29 cellular contexts compared by ENCODE assay signal in genomic region chr13:80684525-80685017, GRCh38.
"Had no signal": no experiment of that assay in that cellular context is flagged by ENCODE, and none has a peak within 500 bp of the region (broad histone marks: within the 10 kb centered on the region; RNA-seq: fewer than 3 reads in every experiment).

No MANE protein-coding gene starts in this region.

- H3K4me3 ChIP-seq: adrenal gland, heart left ventricle, left lung, lung, right lobe of liver, skin epidermis, uterus had no signal

- H3K4me1 ChIP-seq: adrenal gland, left lung, right lobe of liver, uterus had no signal

- H3K4me1 Mint-ChIP-seq: activated naive CD8-positive, alpha-beta T cell treated with anti-CD3 and anti-CD28 coated beads for 36 hours; stimulated activated naive CD8-positive, alpha-beta T cell treated with anti-CD3 and anti-CD28 coated beads, Interleukin-15, amount 100 ng/mL, for 72 hours had no signal

- H3K9me3 ChIP-seq: adrenal gland, right lobe of liver, uterus had no signal

- H3K27ac Mint-ChIP-seq: activated naive CD4-positive, alpha-beta T cell treated with anti-CD3 and anti-CD28 coated beads for 36 hours; activated naive CD8-positive, alpha-beta T cell treated with anti-CD3 and anti-CD28 coated beads for 36 hours; activated T-cell treated with anti-CD3 and anti-CD28 coated beads, Interleukin-2, amount 50 U/mL, for 72 hours; nephron progenitor cell; stimulated activated naive CD8-positive, alpha-beta T cell treated with anti-CD3 and anti-CD28 coated beads, Interleukin-15, amount 100 ng/mL, for 72 hours; type B pancreatic cell had no signal

- H3K36me3 ChIP-seq: adrenal gland, brain microvascular endothelial cell, heart left ventricle, left lung, right lobe of liver, uterus had no signal

- H3K36me3 Mint-ChIP-seq: activated naive CD8-positive, alpha-beta T cell treated with anti-CD3 and anti-CD28 coated beads for 36 hours; naive B cell; type B pancreatic cell had no signal

- H3K27me3 Mint-ChIP-seq: activated naive CD8-positive, alpha-beta T cell treated with anti-CD3 and anti-CD28 coated beads for 36 hours; naive B cell; stimulated activated naive CD8-positive, alpha-beta T cell treated with anti-CD3 and anti-CD28 coated beads, Interleukin-15, amount 100 ng/mL, for 72 hours; type B pancreatic cell had no signal

- H3K27me3 ChIP-seq: adrenal gland, brain microvascular endothelial cell, heart left ventricle, left lung, right lobe of liver, uterus had no signal

- ATAC-seq: activated T-cell treated with anti-CD3 and anti-CD28 coated beads, Interleukin-2, amount 50 U/mL, for 72 hours; esophagus mucosa; heart left ventricle; left lung; right lobe of liver; stimulated activated naive CD8-positive, alpha-beta T cell treated with anti-CD3 and anti-CD28 coated beads, Interleukin-15, amount 100 ng/mL, for 72 hours had no signal

- H3K4me3 Mint-ChIP-seq: activated naive CD4-positive, alpha-beta T cell treated with anti-CD3 and anti-CD28 coated beads for 36 hours; activated naive CD8-positive, alpha-beta T cell treated with anti-CD3 and anti-CD28 coated beads for 36 hours; activated T-cell treated with anti-CD3 and anti-CD28 coated beads, Interleukin-2, amount 50 U/mL, for 72 hours; naive B cell; nephron progenitor cell; stimulated activated naive CD8-positive, alpha-beta T cell treated with anti-CD3 and anti-CD28 coated beads, Interleukin-15, amount 100 ng/mL, for 72 hours; type B pancreatic cell had no signal

- H3K27ac ChIP-seq: adrenal gland, brain microvascular endothelial cell, left lung, right lobe of liver, skin epidermis, uterus had no signal

- DNase-seq: activated CD4-positive, alpha-beta T cell treated with anti-CD3 and anti-CD28 coated beads for 4 hours; activated CD4-positive, alpha-beta T cell treated with anti-CD3 and anti-CD28 coated beads, Interleukin-2, amount 50 U/mL, for 4 hours; activated CD4-positive, CD25-positive, alpha-beta regulatory T cell; activated effector memory CD4-positive, alpha-beta T cell treated with Interleukin-2 at 50 U/mL for 16 hours; activated naive CD4-positive, alpha-beta T cell treated with anti-CD3 and anti-CD28 coated beads for 36 hours; activated naive CD8-positive, alpha-beta T cell treated with anti-CD3 and anti-CD28 coated beads for 36 hours; activated T-cell treated with anti-CD3 and anti-CD28 coated beads for 4 hours; activated T-cell treated with anti-CD3 and anti-CD28 coated beads, Interleukin-2, amount 50 U/mL, for 72 hours; adrenal gland; aorta; brain microvascular endothelial cell; cortex of kidney; foreskin fibroblast; heart left ventricle; kidney glomerular epithelial cell; left lung; naive B cell; nephron progenitor cell; right lobe of liver; stimulated activated CD4-positive, alpha-beta T cell treated with anti-CD3 and anti-CD28 coated beads, Interleukin-12 subunit alpha, Interleukin-12 subunit beta, amount 100 ng/mL, for 4 hours; stimulated activated CD4-positive, alpha-beta T cell treated with anti-CD3 and anti-CD28 coated beads, Interleukin-4, amount 100 ng/mL, for 1 hour; stimulated activated naive CD8-positive, alpha-beta T cell treated with anti-CD3 and anti-CD28 coated beads, Interleukin-15, amount 100 ng/mL, for 72 hours; substantia nigra; T-helper 2 cell; uterus had no signal
